ENCODE assay signal across 8 cellular contexts in the genomic region with DNA sequence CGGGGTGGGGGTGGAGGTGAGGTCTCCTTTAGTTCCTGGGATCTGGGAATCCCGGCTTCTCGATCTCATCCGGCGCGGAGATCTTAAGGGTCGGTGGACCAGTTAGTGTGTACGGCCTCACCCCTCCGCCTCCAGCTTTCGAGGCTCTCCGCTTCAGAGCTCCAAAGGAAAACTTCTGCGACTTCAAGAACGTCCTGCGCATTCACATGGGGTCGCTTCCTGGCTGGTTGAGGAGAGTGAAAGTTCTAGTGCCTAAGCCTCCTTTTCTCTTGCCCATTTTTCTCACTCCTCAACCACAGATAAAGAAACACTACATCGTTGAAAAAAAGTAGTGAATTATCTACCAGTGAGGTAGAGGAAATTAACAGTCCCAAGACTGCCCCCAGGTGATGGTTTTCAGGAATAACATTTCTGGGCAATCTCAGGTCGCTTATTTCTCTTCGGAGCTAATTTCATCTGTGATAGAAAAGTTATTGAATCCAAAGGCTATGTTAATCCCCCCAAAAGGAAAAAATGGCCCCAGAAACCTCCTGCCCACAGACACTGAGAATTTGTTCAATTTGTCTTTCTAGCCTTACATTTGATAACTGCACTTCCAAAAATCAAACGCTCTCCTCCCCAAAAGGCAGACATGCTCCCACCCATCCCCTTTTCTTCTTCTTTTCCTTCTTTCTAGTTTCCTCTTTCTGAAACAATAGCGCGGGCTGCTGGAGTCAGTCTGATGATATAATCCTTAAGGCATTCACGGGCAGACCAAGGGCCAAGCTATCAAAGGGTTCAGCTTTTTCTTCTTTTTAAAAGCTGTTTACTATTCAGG. TPM values are rescaled to one million over a fixed set of nuclear protein-coding genes. Genes with fewer than 3 reads are reported as not detected.
DNase-seq lines count a peak whose midpoint lies in the region; ATAC-seq, FAIRE-seq and TF ChIP-seq lines count a peak whose summit lies in the region.

No MANE protein-coding gene starts in this region.

- H3K36me3 ChIP-seq in breast epithelium, result no peaks in the 10 kb centered on the region
- no peaks in the 10 kb centered on the region for H3K36me3 ChIP-seq in kidney (ENCODE audit: control insufficient read depth in 1 of 2, insufficient read depth in 2 of 2, low read length in 2 of 2)

- ATAC-seq in HG03139 (IDR thresholded peaks at IDR 0.05; ENCODE audit: unreplicated experiment), result peak; percentile 60
- no peak for ATAC-seq in stimulated activated effector memory CD8-positive, alpha-beta T cell treated with anti-CD3 and anti-CD28 coated beads, Interleukin-12 subunit alpha, Interleukin-12 subunit beta, amount 100 ng/mL, for 72 hours
- no peak for ATAC-seq in GM19467 (IDR thresholded peaks at IDR 0.05; ENCODE audit: unreplicated experiment)

- H3K4me3 ChIP-seq in GM08714 (ENCODE audit: low read length) (peak overlapping the region; percentile 14; the same call in 1 of the 2 replicates), breast epithelium (peak overlapping the region; percentile 14 to 61 (median 40)), kidney (ENCODE audit: low read length in 2 of 2) (peak overlapping the region; percentile 52 to 62)

- peaks cover 14% of the 10 kb centered on the region for H3K4me1 Mint-ChIP-seq in stimulated activated effector memory CD8-positive, alpha-beta T cell treated with anti-CD3 and anti-CD28 coated beads, Interleukin-12 subunit alpha, Interleukin-12 subunit beta, amount 100 ng/mL, for 72 hours

- DNase-seq in A172 (ENCODE audit: low spot score), result peak; percentile 58
- peak; percentile 27 to 48 for DNase-seq in NOMO-1 (lab: John Stamatoyannopoulos, UW; ENCODE audit: unreplicated experiment in 2 of 2)
- no peak for DNase-seq in breast epithelium (ENCODE audit: low spot score in 2 of 2)
- no peak for DNase-seq in kidney
- no peak for DNase-seq in stimulated activated effector memory CD8-positive, alpha-beta T cell treated with anti-CD3 and anti-CD28 coated beads, Interleukin-12 subunit alpha, Interleukin-12 subunit beta, amount 100 ng/mL, for 72 hours (ENCODE audit: low spot score in 2 of 2)

- H3K4me1 ChIP-seq in breast epithelium (peaks cover 4 to 6% of the 10 kb centered on the region in 2 donors), kidney (ENCODE audit: control insufficient read depth in 1 of 2, insufficient read depth in 1 of 2, low read depth in 1 of 2, low read length in 2 of 2) (peaks cover 0 to 11% of the 10 kb centered on the region in 2 donors)

- peaks cover 14% of the 10 kb centered on the region for H3K9me3 Mint-ChIP-seq in stimulated activated effector memory CD8-positive, alpha-beta T cell treated with anti-CD3 and anti-CD28 coated beads, Interleukin-12 subunit alpha, Interleukin-12 subunit beta, amount 100 ng/mL, for 72 hours

- no peak overlapping the region for H3K27ac Mint-ChIP-seq in stimulated activated effector memory CD8-positive, alpha-beta T cell treated with anti-CD3 and anti-CD28 coated beads, Interleukin-12 subunit alpha, Interleukin-12 subunit beta, amount 100 ng/mL, for 72 hours

- H3K9me3 ChIP-seq in breast epithelium (peaks cover 0 to 13% of the 10 kb centered on the region in 2 donors), kidney (ENCODE audit: control insufficient read depth in 1 of 2, low read length in 2 of 2) (peaks cover 0 to 6% of the 10 kb centered on the region in 2 donors)

- H3K9ac ChIP-seq in kidney (ENCODE audit: low read length in 2 of 2), result no peak overlapping the region

- no peak for TF ChIP-seq POLR2A in breast epithelium (IDR thresholded peaks at IDR 0.05)

- TF ChIP-seq CTCF in breast epithelium (IDR thresholded peaks at IDR 0.05), result peak; percentile 44 to 74 (median 49)
- TF ChIP-seq CTCF in kidney (IDR thresholded peaks at IDR 0.05; ENCODE audit: borderline replicate concordance, extremely low read depth, insufficient read depth), result peak; percentile 57

- H3K27ac ChIP-seq in breast epithelium (peak overlapping the region; percentile 69 to 73), kidney (ENCODE audit: low read depth in 2 of 2, low read length in 2 of 2) (no peak overlapping the region)

- intact Hi-C loops in breast epithelium (cut with DNase I; ENCODE audit: low total_unique reads) (no loop called here), kidney (cut with DNase I) (no loop called here)

- peak overlapping the region; percentile 36 for H3K4me3 Mint-ChIP-seq in stimulated activated effector memory CD8-positive, alpha-beta T cell treated with anti-CD3 and anti-CD28 coated beads, Interleukin-12 subunit alpha, Interleukin-12 subunit beta, amount 100 ng/mL, for 72 hours

- FAIRE-seq in kidney (lab: Jason Lieb, UNC), result peak; percentile 59

- H3K27me3 ChIP-seq in breast epithelium, result peaks cover 3 to 40% of the 10 kb centered on the region in 2 donors

- peaks cover 4% of the 10 kb centered on the region for H3K36me3 Mint-ChIP-seq in stimulated activated effector memory CD8-positive, alpha-beta T cell treated with anti-CD3 and anti-CD28 coated beads, Interleukin-12 subunit alpha, Interleukin-12 subunit beta, amount 100 ng/mL, for 72 hours

RNA-seq across cellular contexts. Expression of a gene that starts 20.5 kb away (rescaled TPM):
- total RNA-seq in A172 (2014; rRNA removed; shearing (Covaris generic)), result not detected in 2 replicates
- 10 to 100 TPM in 2 of 3 donors, 1 to 10 TPM in 1; 5.9 to 60.0 (median 34.1) TPM for total RNA-seq in breast epithelium
- 0.82 TPM for total RNA-seq in kidney
- not detected for polyA plus RNA-seq in kidney (ENCODE audit: insufficient read depth, low read depth, low replicate concordance)

Comparison
In these comparisons a context has a peak if more than half of its experiments do, and no peak if none do; other contexts are left out.
1. DNase-seq: peak in A172 (single experiment) and NOMO-1 (2 of 2); none in breast epithelium (0 of 2), kidney (single experiment) and stimulated activated effector memory CD8-positive, alpha-beta T cell treated with anti-CD3 and anti-CD28 coated beads, Interleukin-12 subunit alpha, Interleukin-12 subunit beta, amount 100 ng/mL, for 72 hours (0 of 2).
2. H3K27ac ChIP-seq: peak in breast epithelium (2 of 2); none in kidney (0 of 2).
3. Peak in every context shown above with its lines, with median percentiles within 50 percentile points of each other: H3K4me3 ChIP-seq.